In the genomic region with DNA sequence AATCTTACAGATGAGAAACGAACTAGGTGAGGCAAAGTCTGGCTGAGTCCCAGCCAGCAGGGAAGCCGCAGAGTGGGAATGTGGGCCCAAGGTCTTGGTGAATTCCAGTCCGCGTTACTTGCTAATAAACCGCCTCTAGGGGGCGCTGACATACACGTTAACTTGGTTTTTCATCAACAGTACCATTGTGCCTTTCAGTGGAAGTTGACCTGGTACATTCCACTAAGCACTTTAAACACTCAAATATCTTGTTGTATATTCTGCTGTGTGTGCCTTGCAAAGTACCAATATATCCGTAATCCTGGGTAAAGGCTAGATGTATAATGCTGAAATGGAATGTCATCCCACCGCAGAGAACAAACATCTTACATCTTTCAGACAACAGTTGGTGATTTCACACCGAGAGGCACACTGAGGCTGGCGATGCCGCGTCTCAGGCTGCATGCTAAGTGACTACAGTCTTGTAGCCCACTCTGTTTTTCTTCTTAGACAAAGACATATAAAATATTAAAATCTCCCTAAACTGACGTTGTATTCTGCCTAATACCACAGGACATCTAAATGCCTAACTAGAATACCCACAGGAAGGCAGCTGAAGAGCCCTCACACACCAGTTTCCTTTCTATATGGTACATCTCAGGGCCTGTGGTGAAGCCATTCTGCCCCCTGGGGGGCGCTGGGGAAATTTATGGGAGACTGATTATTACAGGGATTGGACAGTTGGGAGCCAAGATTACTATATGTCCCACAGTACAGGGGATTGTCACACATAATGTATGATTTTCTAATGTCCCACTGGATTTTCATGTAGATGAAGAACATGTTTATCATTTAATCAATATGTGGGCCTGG, we compare ENCODE assay signal across 8 cellular contexts. TPM values are rescaled to one million over a fixed set of nuclear protein-coding genes. Genes with fewer than 3 reads are reported as not detected.
A peak's percentile ranks its signal among the peaks of the same experiment; 100 is the strongest.
DNase-seq lines count a peak whose midpoint lies in the region; ATAC-seq and TF ChIP-seq lines count a peak whose summit lies in the region.

No MANE protein-coding gene starts in this region.

- intact Hi-C loops in activated CD4-positive, alpha-beta T cell treated with anti-CD3 and anti-CD28 coated beads for 36 hours (cut with DNase I, micrococcal nuclease), result loop anchor here (1.0 to 5.0 kb wide), 6 partner anchors 62 to 294 kb away; partner anchors contain the start of genes ARV1 (in 2 of the 2) and COG2 (in 1 of the 2)

- H3K4me3 ChIP-seq in HFF-Myc (replicated peaks; ENCODE audit: low read depth, low read length), result no peak overlapping the region

- peaks cover 7% of the 10 kb centered on the region for H3K4me1 Mint-ChIP-seq in activated CD4-positive, alpha-beta T cell treated with anti-CD3 and anti-CD28 coated beads for 36 hours

- no peak overlapping the region for H3K4me3 Mint-ChIP-seq in activated CD4-positive, alpha-beta T cell treated with anti-CD3 and anti-CD28 coated beads for 36 hours

- CTCF ChIA-PET in activated CD4-positive, alpha-beta T cell treated with anti-CD3 and anti-CD28 coated beads for 36 hours (lab: Charles Lee), result interaction anchor here (0.6 to 3.3 kb wide), 12 partner anchors 13 to 793 kb away, joined by 3 to 14 read pairs (median 3); no protein-coding TSS in a partner anchor

- POLR2A ChIA-PET in activated CD4-positive, alpha-beta T cell treated with anti-CD3 and anti-CD28 coated beads for 36 hours (lab: Charles Lee), result no interaction called here

- peaks cover 17% of the 10 kb centered on the region for H3K36me3 Mint-ChIP-seq in activated CD4-positive, alpha-beta T cell treated with anti-CD3 and anti-CD28 coated beads for 36 hours (ENCODE audit: low read depth)

- no peaks in the 10 kb centered on the region for H3K27me3 Mint-ChIP-seq in activated CD4-positive, alpha-beta T cell treated with anti-CD3 and anti-CD28 coated beads for 36 hours

- DNase-seq in DMS153 (lab: John Stamatoyannopoulos, UW), result peak; percentile 71
- DNase-seq in HFF-Myc (ENCODE audit: extremely low read depth, low read depth), result peak; percentile 43
- DNase-seq in NCI-H2227 treated with DMSO at 0.1 percent for 48 hours (lab: John Stamatoyannopoulos, UW), result peak; percentile 31
- peak; percentile 85 for DNase-seq in activated CD4-positive, alpha-beta T cell treated with anti-CD3 and anti-CD28 coated beads for 36 hours
- peak; percentile 42 for DNase-seq in cerebellum (ENCODE audit: low spot score)
- DNase-seq in left lobe of liver (ENCODE audit: low spot score), result peak; percentile 73
- peak; percentile 58 to 61 for DNase-seq in stimulated activated CD4-positive, alpha-beta T cell treated with anti-CD3 and anti-CD28 coated beads, Interleukin-4, amount 100 ng/mL, for 4 hours

- peak; percentile 68 for TF ChIP-seq CTCF in HFF-Myc (IDR thresholded peaks at IDR 0.05; ENCODE audit: low read depth, low read length, missing control alignments)

- peak; percentile 80 for ATAC-seq in activated CD4-positive, alpha-beta T cell treated with anti-CD3 and anti-CD28 coated beads for 36 hours
- ATAC-seq in left lobe of liver, result peak; percentile 94
- no peak for ATAC-seq in HG03460 (IDR thresholded peaks at IDR 0.05; ENCODE audit: unreplicated experiment)

- H3K27ac Mint-ChIP-seq in activated CD4-positive, alpha-beta T cell treated with anti-CD3 and anti-CD28 coated beads for 36 hours, result no peak overlapping the region

- no peaks in the 10 kb centered on the region for H3K9me3 Mint-ChIP-seq in activated CD4-positive, alpha-beta T cell treated with anti-CD3 and anti-CD28 coated beads for 36 hours (ENCODE audit: low read depth)

RNA-seq across cellular contexts. Expression of gene C1orf198, which starts 49.2 kb away (rescaled TPM):
- 1 to 10 TPM; 5.8 to 6.9 TPM for total RNA-seq in activated CD4-positive, alpha-beta T cell treated with anti-CD3 and anti-CD28 coated beads for 36 hours
- total RNA-seq in cerebellum (18.4 TPM), left lobe of liver (4.6 TPM)

Comparison
In these comparisons a context has a peak if more than half of its experiments do, and no peak if none do; other contexts are left out.
1. DNase-seq: peak in every context shown above with its lines; median percentile 85 in activated CD4-positive, alpha-beta T cell treated with anti-CD3 and anti-CD28 coated beads for 36 hours; 73 in left lobe of liver; 71 in DMS153; 60 in stimulated activated CD4-positive, alpha-beta T cell treated with anti-CD3 and anti-CD28 coated beads, Interleukin-4, amount 100 ng/mL, for 4 hours; 43 in HFF-Myc; 42 in cerebellum; 31 in NCI-H2227 treated with DMSO at 0.1 percent for 48 hours.